In genomic region chr16:86777098-86777946, GRCh38 we compare ENCODE assay signal across 22 cellular contexts.
"Had no signal": no experiment of that assay in that cellular context is flagged by ENCODE, and none has a peak within 500 bp of the region (broad histone marks: within the 10 kb centered on the region; RNA-seq: fewer than 3 reads in every experiment).

No MANE protein-coding gene starts in this region.

- H3K36me3 ChIP-seq: colonic mucosa, heart left ventricle, left ventricle myocardium inferior, right atrium auricular region, tibial nerve had no signal

- H3K27ac ChIP-seq: body of pancreas, colonic mucosa, foreskin keratinocyte, heart left ventricle, left ventricle myocardium inferior, right atrium auricular region, tibial nerve had no signal

- H3K9me3 ChIP-seq: body of pancreas, colonic mucosa, heart left ventricle, left ventricle myocardium inferior, right atrium auricular region, tibial nerve had no signal

- DNase-seq: activated CD4-positive, alpha-beta T cell treated with anti-CD3 and anti-CD28 coated beads for 4 hours; activated CD4-positive, alpha-beta T cell treated with anti-CD3 and anti-CD28 coated beads, Interleukin-2, amount 50 U/mL, for 4 hours; activated naive CD4-positive, alpha-beta T cell; activated T-cell treated with anti-CD3 and anti-CD28 coated beads for 4 hours; activated T-cell treated with anti-CD3 and anti-CD28 coated beads, Interleukin-2, amount 50 U/mL, for 72 hours; anterior cingulate cortex; body of pancreas; colonic mucosa; effector CD8-positive, alpha-beta T cell; heart left ventricle; hypothalamus; kidney glomerular epithelial cell; left ventricle myocardium inferior; naive thymus-derived CD4-positive, alpha-beta T cell; occipital lobe; stimulated activated CD4-positive, alpha-beta T cell treated with anti-CD3 and anti-CD28 coated beads, Interleukin-2, amount 100 ng/mL, for 48 hours; stimulated activated naive CD4-positive, alpha-beta T cell treated with Interleukin-2 at 50 U/mL for 16 hours had no signal

- H3K4me3 ChIP-seq: body of pancreas, colonic mucosa, heart left ventricle, left ventricle myocardium inferior, lung, right atrium auricular region, tibial nerve had no signal

- H3K27me3 ChIP-seq: body of pancreas, colonic mucosa, right atrium auricular region had no signal

- ATAC-seq: activated naive CD4-positive, alpha-beta T cell treated with anti-CD3 and anti-CD28 coated beads, Interleukin-2, amount 50 U/mL, for 72 hours; activated T-cell treated with anti-CD3 and anti-CD28 coated beads, Interleukin-2, amount 50 U/mL, for 72 hours; body of pancreas; foreskin keratinocyte; heart left ventricle; naive thymus-derived CD4-positive, alpha-beta T cell had no signal

- H3K4me1 ChIP-seq: body of pancreas, colonic mucosa, foreskin keratinocyte, left ventricle myocardium inferior, right atrium auricular region, tibial nerve had no signal
